8 cellular contexts compared by ENCODE assay signal in the genomic region with DNA sequence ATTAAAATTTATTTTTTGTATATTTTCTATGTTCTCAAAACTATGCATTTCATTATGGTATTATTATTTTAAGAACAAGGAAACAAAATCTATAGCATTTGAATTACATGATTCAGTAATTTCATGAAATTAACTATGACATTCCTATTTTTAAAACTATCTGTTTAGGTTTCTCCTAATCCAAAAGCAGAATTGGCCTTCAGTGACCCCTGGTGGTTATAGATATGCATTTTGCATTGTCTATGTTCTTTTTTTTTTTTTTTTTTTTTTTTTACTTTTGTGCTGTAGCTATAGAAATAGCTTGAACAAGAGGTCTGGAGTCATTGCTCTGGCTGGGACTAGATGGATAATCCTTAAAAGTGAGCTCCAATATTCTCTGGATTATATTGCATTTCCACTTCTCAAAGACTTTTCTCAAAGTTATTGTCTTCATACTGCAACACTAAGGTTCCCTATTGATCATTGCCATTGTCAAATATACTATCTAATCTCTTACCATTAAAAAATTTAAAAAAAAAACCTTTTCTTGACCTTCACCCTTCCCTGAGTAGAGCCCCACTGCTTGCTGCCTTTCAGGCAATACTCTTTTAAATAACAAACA. TPM values are rescaled to one million over a fixed set of nuclear protein-coding genes. Genes with fewer than 3 reads are reported as not detected.
DNase-seq lines count a peak whose midpoint lies in the region; ATAC-seq and TF ChIP-seq lines count a peak whose summit lies in the region.

No MANE protein-coding gene starts in this region.

- no TSS peak for BruUV-seq in IMR-90 (replicated peaks; lab: Mats Ljungman, UMichigan)

- POLR2A ChIA-PET in IMR-90 (lab: Charles Lee; ENCODE audit: unreplicated experiment), result no interaction called here

- H3K23ac ChIP-seq in IMR-90 (ENCODE audit: low read depth, low read length), result no peak overlapping the region

- intact Hi-C loops in IMR-90 (cut with micrococcal nuclease), result loop anchor here (1.0 to 2.0 kb wide), 3 partner anchors 37 to 173 kb away; no protein-coding TSS in a partner anchor

- peaks cover 4% of the 10 kb centered on the region; the same call in 1 of the 2 replicates for H3K27me3 ChIP-seq in IMR-90 (ENCODE audit: control insufficient read depth, insufficient read depth, low read length)
- H3K27me3 ChIP-seq in SJCRH30, result no peaks in the 10 kb centered on the region

- TF ChIP-seq CTCF in IMR-90 (conservative IDR thresholded peaks at IDR 0.05; ENCODE audit: low read depth, low read length) (peak; percentile 67), foreskin fibroblast (IDR thresholded peaks at IDR 0.05; ENCODE audit: low read depth, low read length) (peak; percentile 59)

- H2AFZ ChIP-seq in IMR-90 (replicated peaks; ENCODE audit: low read length, poor library complexity), result no peak overlapping the region

- no peaks in the 10 kb centered on the region for H3K9me1 ChIP-seq in IMR-90 (ENCODE audit: insufficient read depth, low read length)

- no peak overlapping the region for H2BK120ac ChIP-seq in IMR-90 (ENCODE audit: low read depth, low read length)

- no peak overlapping the region for H3K4me2 ChIP-seq in IMR-90 (ENCODE audit: low read depth, low read length)

- peak; percentile 65 for TF ChIP-seq RAD21 in IMR-90 (IDR thresholded peaks at IDR 0.05; ENCODE audit: low read length)

- in situ Hi-C loops in IMR-90 (cut with MboI; ENCODE audit: low sequenced_read_pairs), result no loop called here

- no peak overlapping the region for H2BK20ac ChIP-seq in IMR-90 (ENCODE audit: low read depth, low read length)

- no peak overlapping the region for H3K9ac ChIP-seq in IMR-90 (ENCODE audit: low read depth, low read length)

- no peak overlapping the region for H3K18ac ChIP-seq in IMR-90 (ENCODE audit: low read depth, low read length)

- dilution Hi-C loops in IMR-90 (cut with HindIII; ENCODE audit: low sequenced_read_pairs, unreplicated experiment), result no loop called here

- no peak overlapping the region for H2AK9ac ChIP-seq in IMR-90 (replicated peaks; ENCODE audit: low read depth, low read length, poor library complexity)

- H2BK15ac ChIP-seq in IMR-90 (ENCODE audit: low read depth, low read length), result no peak overlapping the region

- H3K56ac ChIP-seq in IMR-90 (ENCODE audit: extremely low read depth, insufficient read depth, low read length), result no peak overlapping the region

- no peaks in the 10 kb centered on the region for H3K36me3 ChIP-seq in IMR-90 (ENCODE audit: control insufficient read depth, insufficient read depth, low read length)
- no peaks in the 10 kb centered on the region for H3K36me3 ChIP-seq in SJCRH30

- H2BK5ac ChIP-seq in IMR-90 (ENCODE audit: low read depth, low read length, poor library complexity, severe bottlenecking), result no peak overlapping the region

- H3K4ac ChIP-seq in IMR-90 (ENCODE audit: low read depth, low read length), result no peak overlapping the region

- H4K5ac ChIP-seq in IMR-90 (ENCODE audit: low read depth, low read length), result no peak overlapping the region

- DNase-seq in DMS79 treated with DMSO at 0.1 percent for 48 hours (lab: John Stamatoyannopoulos, UW) (peak; percentile 66), IMR-90 (peak; percentile 50), SJCRH30 (peak; percentile 40 to 69), foreskin fibroblast (peak; percentile 16 to 68), T-helper 9 cell (no peak), mucosa of gallbladder (ENCODE audit: low spot score) (no peak), HuH-7 (ENCODE audit: low spot score) (no peak)
- no peak for DNase-seq in activated naive CD4-positive, alpha-beta T cell treated with anti-CD3 and anti-CD28 coated beads, Interleukin-2, amount 50 U/mL, for 16 hours

- ATAC-seq in IMR-90 (ENCODE audit: low read depth), result peak; percentile 40; the same call in 1 of the 2 replicates

- H3K27ac ChIP-seq in IMR-90 (ENCODE audit: insufficient read depth, low read length), result no peak overlapping the region
- no peak overlapping the region for H3K27ac ChIP-seq in SJCRH30

- H3K4me1 ChIP-seq in IMR-90 (ENCODE audit: control insufficient read depth, insufficient read depth, low read length) (no peaks in the 10 kb centered on the region), SJCRH30 (no peaks in the 10 kb centered on the region)

- H3K4me3 ChIP-seq in IMR-90 (ENCODE audit: insufficient read depth, low read depth, low read length), result no peak overlapping the region
- H3K4me3 ChIP-seq in SJCRH30, result no peak overlapping the region
- no peak overlapping the region for H3K4me3 ChIP-seq in foreskin fibroblast (ENCODE audit: low read depth in 1 of 2, low read length in 2 of 2)

- H4K91ac ChIP-seq in IMR-90 (ENCODE audit: insufficient read depth, low read depth, low read length), result no peak overlapping the region

- no peaks in the 10 kb centered on the region; the same call in 1 of the 2 replicates for H3K9me3 ChIP-seq in IMR-90 (ENCODE audit: control insufficient read depth, insufficient read depth, low read length)
- H3K9me3 ChIP-seq in SJCRH30 (replicated peaks), result peaks cover 5% of the 10 kb centered on the region; the same call in 1 of the 2 replicates

- no peak overlapping the region for H4K8ac ChIP-seq in IMR-90 (ENCODE audit: low read depth in 2 of 2, low read length in 2 of 2)

- H4K20me1 ChIP-seq in IMR-90 (ENCODE audit: insufficient read depth, low read length), result no peaks in the 10 kb centered on the region

- no peak overlapping the region for H3K14ac ChIP-seq in IMR-90 (replicated peaks; ENCODE audit: low read depth, low read length)

- CTCF ChIA-PET in IMR-90 (lab: Yijun Ruan, JAX), result interaction anchor here (0.6 to 1.0 kb wide), 10 partner anchors 10 to 1362 kb away, joined by 3 to 9 read pairs (median 4); partner anchors contain the start of gene DZIP1

- no peak overlapping the region for H2AK5ac ChIP-seq in IMR-90 (ENCODE audit: low read depth, low read length)

- H3K79me1 ChIP-seq in IMR-90 (ENCODE audit: low read depth in 1 of 2, low read length in 2 of 2), result no peaks in the 10 kb centered on the region

- TF ChIP-seq POLR2A in IMR-90 (IDR thresholded peaks at IDR 0.05; ENCODE audit: low read depth, low read length), result no peak

TF ChIP-seq in IMR-90, 13 proteins besides CTCF, POLR2A, EP300 and RAD21:
- TF ChIP-seq SMC3 (IDR thresholded peaks at IDR 0.05; ENCODE audit: low read depth, low read length) (peak; percentile 74), ELK1 (IDR thresholded peaks at IDR 0.05; ENCODE audit: borderline replicate concordance, low read depth, low read length) (no peak), FOS (IDR thresholded peaks at IDR 0.05; ENCODE audit: low read depth, low read length) (no peak)

RNA-seq across cellular contexts. Expression of gene DNAJC3, which starts 15.9 kb away (rescaled TPM):
- total RNA-seq in IMR-90 (2012; rRNA removed), result 28.5 and 51.4 TPM in 2 replicates
- polyA plus RNA-seq in IMR-90 (2012; rRNA removed), result 8.7 and 10.7 TPM in 2 replicates
- 3.3 and 3.8 TPM in 2 replicates for polyA plus RNA-seq in IMR-90 (2012; cell fraction: cytosol; rRNA removed)
- 1.3 and 4.2 TPM in 2 replicates for polyA plus RNA-seq in IMR-90 (2012; cell fraction: nucleus; rRNA removed; ENCODE audit: low replicate concordance)
- total RNA-seq in SJCRH30 (2014; rRNA removed; shearing (Covaris generic)), result 22.5 and 24.1 TPM in 2 replicates
- total RNA-seq in mucosa of gallbladder, result 76.5 TPM

RNA-seq across cellular contexts. Expression of gene DZIP1, which starts 16.6 kb away (rescaled TPM):
- 12.2 and 16.9 TPM in 2 replicates for total RNA-seq in IMR-90 (2012; rRNA removed)
- 13.1 and 15.9 TPM in 2 replicates for polyA plus RNA-seq in IMR-90 (2012; rRNA removed)
- 6.5 and 11.4 TPM in 2 replicates for polyA plus RNA-seq in IMR-90 (2012; cell fraction: cytosol; rRNA removed)
- polyA plus RNA-seq in IMR-90 (2012; cell fraction: nucleus; rRNA removed; ENCODE audit: low replicate concordance), result 24.9 and 47.2 TPM in 2 replicates
- 39.1 and 47.6 TPM in 2 replicates for total RNA-seq in SJCRH30 (2014; rRNA removed; shearing (Covaris generic))
- 17.8 TPM for total RNA-seq in mucosa of gallbladder

Comparison
In these comparisons a context has a peak if more than half of its experiments do, and no peak if none do; other contexts are left out.
1. DNase-seq: peak in DMS79 treated with DMSO at 0.1 percent for 48 hours (single experiment), IMR-90 (single experiment), SJCRH30 (2 of 2) and foreskin fibroblast (2 of 2); none in T-helper 9 cell (single experiment), mucosa of gallbladder (single experiment), activated naive CD4-positive, alpha-beta T cell treated with anti-CD3 and anti-CD28 coated beads, Interleukin-2, amount 50 U/mL, for 16 hours (single experiment) and HuH-7 (single experiment).